Comparison of ENCODE assay signal across 1 cellular context in the genomic region with DNA sequence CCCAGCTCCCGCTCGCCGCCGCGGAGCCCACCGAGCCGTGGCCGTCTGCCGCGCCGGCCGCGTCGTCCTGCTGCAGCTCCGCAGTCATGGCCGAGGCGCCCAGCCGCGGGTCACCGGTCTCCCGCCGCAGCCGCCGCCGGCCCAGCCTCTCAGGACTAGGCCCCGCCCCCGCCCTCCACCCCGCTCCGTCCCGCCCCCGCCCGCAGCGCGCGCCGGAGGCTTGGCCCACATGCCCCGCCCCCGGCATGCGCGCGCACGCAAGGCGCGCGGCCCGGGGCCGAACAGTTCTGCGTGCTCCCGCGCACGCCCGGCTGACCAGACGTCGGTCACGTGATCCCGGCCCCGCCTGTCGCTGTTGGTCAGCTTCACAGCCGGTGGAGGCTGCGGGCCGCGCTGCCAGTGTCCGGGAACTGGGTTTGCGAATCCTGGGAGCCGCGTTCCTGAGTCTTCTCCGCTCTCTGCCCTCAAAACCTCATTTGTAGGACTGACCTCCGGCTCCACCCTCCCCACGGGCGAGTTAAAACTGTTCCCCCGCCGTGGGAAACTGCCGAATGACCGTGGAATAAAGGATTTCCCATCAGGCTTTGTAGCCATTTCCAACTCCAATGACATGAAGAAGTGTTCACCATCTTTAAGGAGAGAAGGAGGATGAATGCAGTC.
TF ChIP-seq lines count a peak whose summit lies in the region.

TSS of gene USP28 (minus strand) at position 159 of the 660 bp plus-strand sequence. CDS start at position 88, 71 bp downstream.

TF ChIP-seq in K562, 482 proteins besides CTCF, POLR2A, EP300 and RAD21 (continued from another document and continues in another):
- TF ChIP-seq, protein P1, sequence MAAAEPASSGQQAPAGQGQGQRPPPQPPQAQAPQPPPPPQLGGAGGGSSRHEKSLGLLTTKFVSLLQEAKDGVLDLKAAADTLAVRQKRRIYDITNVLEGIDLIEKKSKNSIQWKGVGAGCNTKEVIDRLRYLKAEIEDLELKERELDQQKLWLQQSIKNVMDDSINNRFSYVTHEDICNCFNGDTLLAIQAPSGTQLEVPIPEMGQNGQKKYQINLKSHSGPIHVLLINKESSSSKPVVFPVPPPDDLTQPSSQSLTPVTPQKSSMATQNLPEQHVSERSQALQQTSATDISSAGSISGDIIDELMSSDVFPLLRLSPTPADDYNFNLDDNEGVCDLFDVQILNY (CRISPR knock-in tag; IDR thresholded peaks at IDR 0.05), result no peak
- TF ChIP-seq ZNF778 (CRISPR knock-in tag; IDR thresholded peaks at IDR 0.05) (no peak), REST (CRISPR knock-in tag; IDR thresholded peaks at IDR 0.05; ENCODE audit: low read depth) (peak; percentile 35; the same call in 1 of the 2 replicates), ZHX1 (conservative IDR thresholded peaks at IDR 0.05; ENCODE audit: low read length) (no peak), ZNF507 (tag; conservative IDR thresholded peaks at IDR 0.05) (no peak), ZNF707 (CRISPR knock-in tag; conservative IDR thresholded peaks at IDR 0.05) (no peak), RCOR1 (IDR thresholded peaks at IDR 0.05; ENCODE audit: borderline replicate concordance in 1 of 2, low read depth in 2 of 2, low read length in 2 of 2) (no peak), SRSF3 (IDR thresholded peaks at IDR 0.05; ENCODE audit: insufficient read depth, low read length) (no peak), ZSCAN32 (CRISPR knock-in tag; IDR thresholded peaks at IDR 0.05) (no peak), FOXA1 (IDR thresholded peaks at IDR 0.05; ENCODE audit: borderline replicate concordance) (no peak), ZNF140 (CRISPR knock-in tag; IDR thresholded peaks at IDR 0.05) (no peak), DPF2 (IDR thresholded peaks at IDR 0.05) (no peak; the same call in 1 of the 2 replicates), ETS1 (conservative IDR thresholded peaks at IDR 0.05; ENCODE audit: control insufficient read depth, low read depth, low read length) (no peak), E2F3 (CRISPR knock-in tag; IDR thresholded peaks at IDR 0.05) (0 out of 2 replicates have a peak, but pooled peaks have one; percentile 39), ZNF609 (CRISPR knock-in tag; IDR thresholded peaks at IDR 0.05; ENCODE audit: borderline replicate concordance) (no peak), JUND (IDR thresholded peaks at IDR 0.05; ENCODE audit: borderline replicate concordance, low read depth, low read length) (peak; percentile 43; the same call in 1 of the 2 replicates), JUND (tag; IDR thresholded peaks at IDR 0.05; ENCODE audit: borderline replicate concordance, low read depth, low read length) (no peak; the same call in 2 of the 3 replicates), SIN3B (IDR thresholded peaks at IDR 0.05; ENCODE audit: low read depth) (peak; percentile 37; the same call in 1 of the 2 replicates), ZBTB1 (CRISPR knock-in tag; IDR thresholded peaks at IDR 0.05; ENCODE audit: borderline replicate concordance, low read depth) (no peak), ZNF77 (CRISPR knock-in tag; IDR thresholded peaks at IDR 0.05) (no peak), ZNF76 (CRISPR knock-in tag; IDR thresholded peaks at IDR 0.05; ENCODE audit: borderline replicate concordance) (no peak; the same call in 1 of the 2 replicates), SMAD2 (IDR thresholded peaks at IDR 0.05; ENCODE audit: low read depth, low read length) (no peak), THAP7 (CRISPR knock-in tag; IDR thresholded peaks at IDR 0.05) (no peak), HDAC1 (IDR thresholded peaks at IDR 0.05) (peak in 1 of 2 experiments; percentile 60; a peak in 2 of 4 replicates), LEF1 (IDR thresholded peaks at IDR 0.05) (0 out of 2 replicates have a peak, but pooled peaks have one; percentile 16), TFAM (CRISPR knock-in tag; conservative IDR thresholded peaks at IDR 0.05) (no peak), SMARCC2 (IDR thresholded peaks at IDR 0.05; ENCODE audit: low read depth) (no peak), BRCA1 (IDR thresholded peaks at IDR 0.05) (no peak), BRCA1 (CRISPR knock-in tag; IDR thresholded peaks at IDR 0.05) (no peak)
- TF ChIP-seq, protein P2, sequence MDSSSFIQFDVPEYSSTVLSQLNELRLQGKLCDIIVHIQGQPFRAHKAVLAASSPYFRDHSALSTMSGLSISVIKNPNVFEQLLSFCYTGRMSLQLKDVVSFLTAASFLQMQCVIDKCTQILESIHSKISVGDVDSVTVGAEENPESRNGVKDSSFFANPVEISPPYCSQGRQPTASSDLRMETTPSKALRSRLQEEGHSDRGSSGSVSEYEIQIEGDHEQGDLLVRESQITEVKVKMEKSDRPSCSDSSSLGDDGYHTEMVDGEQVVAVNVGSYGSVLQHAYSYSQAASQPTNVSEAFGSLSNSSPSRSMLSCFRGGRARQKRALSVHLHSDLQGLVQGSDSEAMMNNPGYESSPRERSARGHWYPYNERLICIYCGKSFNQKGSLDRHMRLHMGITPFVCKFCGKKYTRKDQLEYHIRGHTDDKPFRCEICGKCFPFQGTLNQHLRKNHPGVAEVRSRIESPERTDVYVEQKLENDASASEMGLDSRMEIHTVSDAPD (CRISPR knock-in tag; IDR thresholded peaks at IDR 0.05), result no peak
- TF ChIP-seq, protein P3, sequence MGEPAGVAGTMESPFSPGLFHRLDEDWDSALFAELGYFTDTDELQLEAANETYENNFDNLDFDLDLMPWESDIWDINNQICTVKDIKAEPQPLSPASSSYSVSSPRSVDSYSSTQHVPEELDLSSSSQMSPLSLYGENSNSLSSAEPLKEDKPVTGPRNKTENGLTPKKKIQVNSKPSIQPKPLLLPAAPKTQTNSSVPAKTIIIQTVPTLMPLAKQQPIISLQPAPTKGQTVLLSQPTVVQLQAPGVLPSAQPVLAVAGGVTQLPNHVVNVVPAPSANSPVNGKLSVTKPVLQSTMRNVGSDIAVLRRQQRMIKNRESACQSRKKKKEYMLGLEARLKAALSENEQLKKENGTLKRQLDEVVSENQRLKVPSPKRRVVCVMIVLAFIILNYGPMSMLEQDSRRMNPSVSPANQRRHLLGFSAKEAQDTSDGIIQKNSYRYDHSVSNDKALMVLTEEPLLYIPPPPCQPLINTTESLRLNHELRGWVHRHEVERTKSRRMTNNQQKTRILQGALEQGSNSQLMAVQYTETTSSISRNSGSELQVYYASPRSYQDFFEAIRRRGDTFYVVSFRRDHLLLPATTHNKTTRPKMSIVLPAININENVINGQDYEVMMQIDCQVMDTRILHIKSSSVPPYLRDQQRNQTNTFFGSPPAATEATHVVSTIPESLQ (CRISPR knock-in tag; IDR thresholded peaks at IDR 0.05), result no peak
- TF ChIP-seq, protein P4, sequence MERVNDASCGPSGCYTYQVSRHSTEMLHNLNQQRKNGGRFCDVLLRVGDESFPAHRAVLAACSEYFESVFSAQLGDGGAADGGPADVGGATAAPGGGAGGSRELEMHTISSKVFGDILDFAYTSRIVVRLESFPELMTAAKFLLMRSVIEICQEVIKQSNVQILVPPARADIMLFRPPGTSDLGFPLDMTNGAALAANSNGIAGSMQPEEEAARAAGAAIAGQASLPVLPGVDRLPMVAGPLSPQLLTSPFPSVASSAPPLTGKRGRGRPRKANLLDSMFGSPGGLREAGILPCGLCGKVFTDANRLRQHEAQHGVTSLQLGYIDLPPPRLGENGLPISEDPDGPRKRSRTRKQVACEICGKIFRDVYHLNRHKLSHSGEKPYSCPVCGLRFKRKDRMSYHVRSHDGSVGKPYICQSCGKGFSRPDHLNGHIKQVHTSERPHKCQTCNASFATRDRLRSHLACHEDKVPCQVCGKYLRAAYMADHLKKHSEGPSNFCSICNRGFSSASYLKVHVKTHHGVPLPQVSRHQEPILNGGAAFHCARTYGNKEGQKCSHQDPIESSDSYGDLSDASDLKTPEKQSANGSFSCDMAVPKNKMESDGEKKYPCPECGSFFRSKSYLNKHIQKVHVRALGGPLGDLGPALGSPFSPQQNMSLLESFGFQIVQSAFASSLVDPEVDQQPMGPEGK (CRISPR knock-in tag; IDR thresholded peaks at IDR 0.05; ENCODE audit: borderline replicate concordance), result no peak
